In the genomic region with DNA sequence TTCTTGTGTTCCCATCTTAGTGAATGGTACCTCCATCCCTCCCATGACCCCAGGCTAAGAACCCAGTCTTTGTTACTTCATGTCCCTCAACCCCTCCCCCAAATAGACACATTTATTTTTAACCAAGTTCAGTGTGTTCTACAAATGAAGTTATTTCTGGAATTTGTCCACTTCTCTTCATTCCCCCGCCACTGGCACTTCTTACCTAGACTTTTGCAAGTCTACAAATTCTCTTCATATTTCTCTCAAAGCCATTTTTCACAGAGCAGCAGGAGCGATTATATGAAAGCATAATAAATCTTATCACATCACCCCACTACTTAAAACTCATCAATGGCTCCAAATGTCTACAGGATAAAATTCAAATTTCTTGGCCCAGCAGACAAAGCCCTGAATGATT, we compare ENCODE assay signal across 20 cellular contexts.
"Had no signal": no experiment of that assay in that cellular context is flagged by ENCODE, and none has a peak within 500 bp of the region (broad histone marks: within the 10 kb centered on the region; RNA-seq: fewer than 3 reads in every experiment).

No MANE protein-coding gene starts in this region.

- H3K9me3 ChIP-seq: esophagus squamous epithelium, ovary, spleen, thyroid gland, upper lobe of left lung, uterus had no signal

- H3K27me3 ChIP-seq: esophagus squamous epithelium, ovary, spleen, thyroid gland, upper lobe of left lung, uterus had no signal

- H3K4me1 ChIP-seq: esophagus squamous epithelium, uterus had no signal

- FAIRE-seq: colon, kidney had no signal

- ATAC-seq: effector memory CD8-positive, alpha-beta T cell; left colon; left ventricle myocardium superior; natural killer cell; right cardiac atrium; stimulated activated naive B cell treated with anti-CD40 and anti-IgM and Interleukin-4, amounts not matched to agents 10 μg/mL and 1 μg/mL and 100 μg/mL, for 72 hours; stimulated activated naive CD8-positive, alpha-beta T cell treated with anti-CD3 and anti-CD28 coated beads, Interleukin-15, amount 100 ng/mL, for 72 hours had no signal

- DNase-seq: effector memory CD8-positive, alpha-beta T cell; esophagus squamous epithelium; kidney; left colon; left ventricle myocardium superior; natural killer cell; nucleus accumbens; ovary; right cardiac atrium; spleen; stimulated activated CD4-positive, alpha-beta T cell treated with anti-CD3 and anti-CD28 coated beads, Interleukin-15, amount 100 ng/mL, for 24 hours; stimulated activated CD4-positive, alpha-beta T cell treated with anti-CD3 and anti-CD28 coated beads, Interleukin-1b, Interleukin-23, amount 100 ng/mL, for 48 hours; stimulated activated CD4-positive, alpha-beta T cell treated with anti-CD3 and anti-CD28 coated beads, Interleukin-4, amount 100 ng/mL, for 24 hours; stimulated activated naive B cell treated with anti-CD40 and anti-IgM and Interleukin-4, amounts not matched to agents 10 μg/mL and 1 μg/mL and 100 μg/mL, for 72 hours; stimulated activated naive CD8-positive, alpha-beta T cell treated with anti-CD3 and anti-CD28 coated beads, Interleukin-15, amount 100 ng/mL, for 72 hours; thyroid gland; upper lobe of left lung; uterus had no signal

- H3K36me3 ChIP-seq: esophagus squamous epithelium, ovary, spleen, thyroid gland, upper lobe of left lung, uterus had no signal

- H3K27ac ChIP-seq: esophagus squamous epithelium, ovary, thyroid gland, uterus had no signal

- H3K4me3 ChIP-seq: esophagus squamous epithelium, lung, ovary, spleen, thyroid gland, upper lobe of left lung, uterus had no signal
